Comparison of ENCODE assay signal across 34 cellular contexts in the genomic region with DNA sequence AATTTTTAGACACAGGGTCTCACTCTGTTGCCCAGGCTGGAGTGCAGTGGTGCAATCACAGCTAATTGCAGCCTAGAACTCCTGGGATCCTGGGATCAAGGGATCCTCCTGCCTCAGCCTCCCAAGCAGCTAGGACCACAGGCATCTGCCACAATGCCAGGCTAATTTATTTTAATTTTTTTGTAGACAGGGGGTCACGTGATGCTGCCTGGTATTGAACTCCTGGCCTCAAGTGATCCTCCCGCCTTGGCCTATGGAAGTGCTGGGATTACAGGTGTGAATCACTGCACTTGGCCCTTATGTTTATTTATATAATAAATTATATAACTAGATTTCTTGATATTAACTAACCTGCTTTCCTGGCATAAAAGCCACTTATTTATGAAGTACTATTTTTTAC.
"Had no signal": no experiment of that assay in that cellular context is flagged by ENCODE, and none has a peak within 500 bp of the region (broad histone marks: within the 10 kb centered on the region; RNA-seq: fewer than 3 reads in every experiment).

No MANE protein-coding gene starts in this region.

- H3K27me3 ChIP-seq: MG63 had no signal

- H3K4me3 ChIP-seq: MG63 had no signal

- DNase-seq: Karpas-422, Kasumi-1, MG63, MM.1S, MV-4-11, NCI-H1048, NCI-H1092, NCI-H1092 treated with DMSO at 0.1 percent for 48 hours, NCI-H1105, NCI-H1105 treated with DMSO at 0.1 percent for 48 hours, NCI-H1417, NCI-H1417 treated with DMSO at 0.1 percent for 48 hours, NCI-H1436, NCI-H146, NCI-H1694, NCI-H1694 treated with DMSO at 0.1 percent for 48 hours, NCI-H187, NCI-H187 treated with DMSO at 0.1 percent for 48 hours, NCI-H1930, NCI-H2029, NCI-H2029 treated with DMSO at 0.1 percent for 48 hours, NCI-H2081, NCI-H2081 treated with DMSO at 0.1 percent for 48 hours, NCI-H2107, NCI-H2171, NCI-H2171 treated with DMSO at 0.1 percent for 48 hours, NCI-H2227 treated with DMSO at 0.1 percent for 48 hours, NCI-H226, NCI-H345, NCI-H446, NCI-H446 treated with DMSO at 0.1 percent for 48 hours, NCI-H510A, NCI-H510A treated with DMSO at 0.1 percent for 48 hours, NCI-H524 had no signal

- H3K9me3 ChIP-seq: MG63 had no signal

- H3K36me3 ChIP-seq: MG63 had no signal
